Comparison of ENCODE assay signal across 1 cellular context in genomic region chr16:68233085-68233834, GRCh38.
TF ChIP-seq lines count a peak whose summit lies in the region.

No MANE protein-coding gene starts in this region.

TF ChIP-seq in K562, 482 proteins besides CTCF, POLR2A, EP300 and RAD21:
- TF ChIP-seq ZNF224 (CRISPR knock-in tag; IDR thresholded peaks at IDR 0.05) (no peak), POLR2AphosphoS5 (IDR thresholded peaks at IDR 0.05; ENCODE audit: control insufficient read depth, insufficient read depth, low read depth, low read length) (peak; percentile 15; the same call in 1 of the 2 replicates), POLR2AphosphoS2 (IDR thresholded peaks at IDR 0.05; ENCODE audit: low read length) (0 out of 2 replicates have a peak, but pooled peaks have one; percentile 11), MEIS2 (IDR thresholded peaks at IDR 0.05; ENCODE audit: partially characterized antibody) (peak; percentile 7)
